18 cellular contexts compared by ENCODE assay signal in genomic region chr5:149392718-149393117, GRCh38. TPM values are rescaled to one million over a fixed set of nuclear protein-coding genes. Genes with fewer than 3 reads are reported as not detected.
DNase-seq lines count a peak whose midpoint lies in the region; ATAC-seq and TF ChIP-seq lines count a peak whose summit lies in the region.
"Had no signal": no experiment of that assay in that cellular context is flagged by ENCODE, and none has a peak within 500 bp of the region (broad histone marks: within the 10 kb centered on the region; RNA-seq: fewer than 3 reads in every experiment).

No MANE protein-coding gene starts in this region.

- no peak for TF ChIP-seq POLR2A in transverse colon (IDR thresholded peaks at IDR 0.05)

- H3K4me3 ChIP-seq in Panc1 (ENCODE audit: low read depth in 2 of 2, low read length in 2 of 2) (no peak overlapping the region), fibroblast of lung (replicated peaks in 1 of 4; ENCODE audit: control extremely low read depth in 1 of 4, insufficient read depth in 1 of 4, low read depth in 3 of 4, low read length in 4 of 4) (no peak overlapping the region), transverse colon (no peak overlapping the region), brain microvascular endothelial cell (ENCODE audit: low read depth, low read length) (no peak overlapping the region)
- H3K4me3 ChIP-seq: ovary, upper lobe of right lung had no signal

- CTCF ChIA-PET in Panc1 (lab: Charles Lee), result interaction anchor here (1.4 kb wide), 1 partner anchor 11 kb away, joined by 13 read pairs; no protein-coding TSS in a partner anchor

- H3K79me2 ChIP-seq in fibroblast of lung (ENCODE audit: control insufficient read depth, insufficient read depth, low read length), result no peaks in the 10 kb centered on the region

- no peaks in the 10 kb centered on the region for H3K27me3 Mint-ChIP-seq in activated T-cell treated with anti-CD3 and anti-CD28 coated beads, Interleukin-2, amount 50 U/mL, for 72 hours (ENCODE audit: low read depth)

- H4K20me1 ChIP-seq in fibroblast of lung (ENCODE audit: control insufficient read depth, extremely low read depth, insufficient read depth, low read length), result no peaks in the 10 kb centered on the region

- H3K4me1 ChIP-seq in Panc1 (ENCODE audit: control insufficient read depth, insufficient read depth, low read length), result no peaks in the 10 kb centered on the region
- H3K4me1 ChIP-seq in fibroblast of lung (ENCODE audit: control insufficient read depth, extremely low read depth, insufficient read depth, low read length), result peaks cover 5% of the 10 kb centered on the region
- H3K4me1 ChIP-seq in transverse colon, result peaks cover 0 to 17% (median 10%) of the 10 kb centered on the region in 4 donors

- POLR2A ChIA-PET in Panc1 (lab: Charles Lee), result no interaction called here

- H3K27ac Mint-ChIP-seq in activated T-cell treated with anti-CD3 and anti-CD28 coated beads, Interleukin-2, amount 50 U/mL, for 72 hours, result no peak overlapping the region

- in situ Hi-C loops in Panc1 (cut with HindIII; ENCODE audit: low pct_unique_long_range_greater_than_20kb, low sequenced_read_pairs) (no loop called here), transverse colon (cut with MboI; ENCODE audit: low pct_ligation_motif_present in 1 of 4, low pct_unique_long_range_greater_than_20kb in 1 of 4, low sequenced_read_pairs in 3 of 4) (no loop called here), brain microvascular endothelial cell (cut with HindIII; ENCODE audit: low pct_ligation_motif_present, low sequenced_read_pairs) (no loop called here)

- H3K9me3 Mint-ChIP-seq in activated T-cell treated with anti-CD3 and anti-CD28 coated beads, Interleukin-2, amount 50 U/mL, for 72 hours, result no peaks in the 10 kb centered on the region

- no peak for TF ChIP-seq CTCF in Panc1 (IDR thresholded peaks at IDR 0.05)
- TF ChIP-seq CTCF in fibroblast of lung (conservative IDR thresholded peaks at IDR 0.05 in 1 of 2, IDR thresholded peaks at IDR 0.05 in 1 of 2; ENCODE audit: low read depth in 1 of 2, low read length in 2 of 2), result no peak
- TF ChIP-seq CTCF in transverse colon (IDR thresholded peaks at IDR 0.05), result no peak
- no peak for TF ChIP-seq CTCF in brain microvascular endothelial cell (IDR thresholded peaks at IDR 0.05; ENCODE audit: low read depth, low read length, missing control alignments)

- H3K36me3 Mint-ChIP-seq in activated T-cell treated with anti-CD3 and anti-CD28 coated beads, Interleukin-2, amount 50 U/mL, for 72 hours (ENCODE audit: insufficient read depth in 2 of 2), result no peaks in the 10 kb centered on the region

- no peak overlapping the region for H3K9ac ChIP-seq in fibroblast of lung (ENCODE audit: insufficient read depth, low read length)

- no peaks in the 10 kb centered on the region for H3K36me3 ChIP-seq in Panc1 (ENCODE audit: control insufficient read depth, insufficient read depth, low read length)
- no peaks in the 10 kb centered on the region for H3K36me3 ChIP-seq in fibroblast of lung (ENCODE audit: control insufficient read depth, insufficient read depth, low read length)
- no peaks in the 10 kb centered on the region for H3K36me3 ChIP-seq in transverse colon
- no peaks in the 10 kb centered on the region for H3K36me3 ChIP-seq in brain microvascular endothelial cell (replicated peaks)
- H3K36me3 ChIP-seq: ovary, upper lobe of right lung had no signal

- 84 to 85% methylated on average over 4 to 19 of the region's 19 CpGs for WGBS in transverse colon (ENCODE audit: low coverage in 1 of 2), 2 donors

- H3K4me3 Mint-ChIP-seq in activated T-cell treated with anti-CD3 and anti-CD28 coated beads, Interleukin-2, amount 50 U/mL, for 72 hours, result no peak overlapping the region

- H3K27ac ChIP-seq in Panc1 (ENCODE audit: low read length) (no peak overlapping the region), fibroblast of lung (ENCODE audit: insufficient read depth, low read length) (no peak overlapping the region), transverse colon (peak overlapping the region in 3 of 4 donors; percentile 87 to 91 (median 88)), brain microvascular endothelial cell (no peak overlapping the region)
- H3K27ac ChIP-seq: ovary, upper lobe of right lung had no signal

- TF ChIP-seq EP300 in transverse colon (IDR thresholded peaks at IDR 0.05; ENCODE audit: low read depth), result no peak

- H3K27me3 ChIP-seq in Panc1 (ENCODE audit: control insufficient read depth, insufficient read depth, low read length) (no peaks in the 10 kb centered on the region), fibroblast of lung (ENCODE audit: control insufficient read depth, insufficient read depth, low read length) (no peaks in the 10 kb centered on the region), transverse colon (no peaks in the 10 kb centered on the region), brain microvascular endothelial cell (replicated peaks) (no peaks in the 10 kb centered on the region)
- H3K27me3 ChIP-seq: ovary, upper lobe of right lung had no signal

- peak; percentile 70 to 88 for ATAC-seq in activated T-cell treated with anti-CD3 and anti-CD28 coated beads, Interleukin-2, amount 50 U/mL, for 72 hours (replicated peaks in 1 of 2)
- ATAC-seq in Panc1, result peak; percentile 63; the same call in 1 of the 2 replicates
- ATAC-seq in HG03175 (IDR thresholded peaks at IDR 0.05; ENCODE audit: unreplicated experiment), result no peak
- ATAC-seq: upper lobe of right lung had no signal

- DNase-seq in activated T-cell treated with anti-CD3 and anti-CD28 coated beads, Interleukin-2, amount 50 U/mL, for 72 hours, result peak; percentile 8 to 10
- DNase-seq in activated T-cell treated with anti-CD3 and anti-CD28 coated beads for 4 hours (no peak), Panc1 (ENCODE audit: low read depth, low spot score) (no peak), fibroblast of lung (ENCODE audit: low read depth in 2 of 2) (peak; percentile 68 to 85), transverse colon (no peak), brain microvascular endothelial cell (no peak), hippocampal formation (lab: John Stamatoyannopoulos, UW) (no peak)
- DNase-seq: activated naive CD4-positive, alpha-beta T cell treated with Interleukin-2 at 50 U/mL for 16 hours; DMS79 treated with DMSO at 0.1 percent for 48 hours; NCI-H1048; ovary; stimulated activated CD4-positive, alpha-beta T cell treated with anti-CD3 and anti-CD28 coated beads, Interleukin-15, amount 100 ng/mL, for 24 hours; upper lobe of right lung had no signal

- H3K9me3 ChIP-seq in Panc1 (ENCODE audit: control insufficient read depth, insufficient read depth, low read depth, low read length) (no peaks in the 10 kb centered on the region), fibroblast of lung (ENCODE audit: control insufficient read depth, insufficient read depth, low read depth, low read length) (no peaks in the 10 kb centered on the region), transverse colon (no peaks in the 10 kb centered on the region)
- H3K9me3 ChIP-seq: ovary, upper lobe of right lung had no signal

- H3K4me2 ChIP-seq in fibroblast of lung (ENCODE audit: extremely low read depth, insufficient read depth, low read length), result no peak overlapping the region

- no TSS peak for BruUV-seq in Panc1 (replicated peaks; lab: Mats Ljungman, UMichigan)

- no peak overlapping the region for H2AFZ ChIP-seq in fibroblast of lung (ENCODE audit: low read length)

- intact Hi-C loops in Panc1 (cut with micrococcal nuclease; ENCODE audit: unreplicated experiment) (no loop called here), transverse colon (cut with DNase I; ENCODE audit: low total_unique reads) (no loop called here)

- no peaks in the 10 kb centered on the region for H3K4me1 Mint-ChIP-seq in activated T-cell treated with anti-CD3 and anti-CD28 coated beads, Interleukin-2, amount 50 U/mL, for 72 hours (ENCODE audit: low read depth)

RNA-seq across cellular contexts. Expression of gene IL17B, which starts 13.6 kb away (rescaled TPM):
- not detected for total RNA-seq in activated T-cell treated with anti-CD3 and anti-CD28 coated beads, Interleukin-2, amount 50 U/mL, for 72 hours
- total RNA-seq in Panc1 (2021; ENCODE audit: unreplicated experiment) (not detected), fibroblast of lung (not detected in 2 replicates), transverse colon (not detected)
- not detected for polyA plus RNA-seq in Panc1 (2012; ENCODE audit: insufficient read length)
- 0.34 TPM in 1 of 2 replicates, not detected in the other for polyA plus RNA-seq in fibroblast of lung
- polyA plus RNA-seq in fibroblast of lung (2012), result not detected in 2 replicates
- polyA minus RNA-seq in fibroblast of lung (ENCODE audit: low replicate concordance), result not detected in 2 replicates
- total RNA-seq: epithelial cell of proximal tubule; mononuclear cell; OCI-LY7; T-helper 1 cell treated with Interleukin-12 subunit alpha and Interleukin-12 subunit beta and Interleukin-4 antibody, amounts not matched to agents 30 ng/mL and 1 ng/mL, for 36 hours; upper lobe of right lung had no signal

RNA-seq across cellular contexts. Expression of gene PCYOX1L, which starts 34.9 kb away (rescaled TPM):
- 10 to 100 TPM; 18.2 to 24.4 TPM for total RNA-seq in activated T-cell treated with anti-CD3 and anti-CD28 coated beads, Interleukin-2, amount 50 U/mL, for 72 hours
- total RNA-seq in Panc1 (2021; ENCODE audit: unreplicated experiment) (7.0 TPM), fibroblast of lung (4.9 and 7.6 TPM in 2 replicates), transverse colon (1 to 10 TPM in 3 of 4 donors, under 1 TPM in 1; 0.75 to 5.4 (median 2.8) TPM)
- polyA plus RNA-seq in Panc1 (2012; ENCODE audit: insufficient read length), result 10.0 TPM
- 9.1 and 11.3 TPM in 2 replicates for polyA plus RNA-seq in fibroblast of lung
- 7.1 and 9.4 TPM in 2 replicates for polyA plus RNA-seq in fibroblast of lung (2012)
- polyA minus RNA-seq in fibroblast of lung (ENCODE audit: low replicate concordance), result 12.6 and 15.1 TPM in 2 replicates

RNA-seq across cellular contexts. Expression of gene GRPEL2, which starts 47.4 kb away (rescaled TPM):
- 10 to 100 TPM; 39.6 to 42.7 TPM for total RNA-seq in activated T-cell treated with anti-CD3 and anti-CD28 coated beads, Interleukin-2, amount 50 U/mL, for 72 hours
- 30.1 TPM for total RNA-seq in Panc1 (2021; ENCODE audit: unreplicated experiment)
- polyA plus RNA-seq in Panc1 (2012; ENCODE audit: insufficient read length), result 14.3 TPM
- total RNA-seq in fibroblast of lung, result 29.6 and 30.8 TPM in 2 replicates
- 14.9 and 15.3 TPM in 2 replicates for polyA plus RNA-seq in fibroblast of lung
- polyA plus RNA-seq in fibroblast of lung (2012), result 7.3 TPM in 2 replicates
- 2.5 and 4.6 TPM in 2 replicates for polyA minus RNA-seq in fibroblast of lung (ENCODE audit: low replicate concordance)
- total RNA-seq in transverse colon, result 10 to 100 TPM in 1 of 4 donors, 1 to 10 TPM in 3; 2.2 to 10.6 (median 6.4) TPM

Comparison
In these comparisons a context has a peak if more than half of its experiments do, and no peak if none do; other contexts are left out.
1. DNase-seq: peak in activated T-cell treated with anti-CD3 and anti-CD28 coated beads, Interleukin-2, amount 50 U/mL, for 72 hours (2 of 2) and fibroblast of lung (2 of 2); none in activated T-cell treated with anti-CD3 and anti-CD28 coated beads for 4 hours (single experiment), Panc1 (single experiment), transverse colon (single experiment), brain microvascular endothelial cell (single experiment) and hippocampal formation (0 of 2).
2. H3K27ac ChIP-seq: peak in transverse colon (3 of 4); none in Panc1 (single experiment), fibroblast of lung (single experiment) and brain microvascular endothelial cell (single experiment).